ENCODE assay signal across 1 cellular context in the genomic region with DNA sequence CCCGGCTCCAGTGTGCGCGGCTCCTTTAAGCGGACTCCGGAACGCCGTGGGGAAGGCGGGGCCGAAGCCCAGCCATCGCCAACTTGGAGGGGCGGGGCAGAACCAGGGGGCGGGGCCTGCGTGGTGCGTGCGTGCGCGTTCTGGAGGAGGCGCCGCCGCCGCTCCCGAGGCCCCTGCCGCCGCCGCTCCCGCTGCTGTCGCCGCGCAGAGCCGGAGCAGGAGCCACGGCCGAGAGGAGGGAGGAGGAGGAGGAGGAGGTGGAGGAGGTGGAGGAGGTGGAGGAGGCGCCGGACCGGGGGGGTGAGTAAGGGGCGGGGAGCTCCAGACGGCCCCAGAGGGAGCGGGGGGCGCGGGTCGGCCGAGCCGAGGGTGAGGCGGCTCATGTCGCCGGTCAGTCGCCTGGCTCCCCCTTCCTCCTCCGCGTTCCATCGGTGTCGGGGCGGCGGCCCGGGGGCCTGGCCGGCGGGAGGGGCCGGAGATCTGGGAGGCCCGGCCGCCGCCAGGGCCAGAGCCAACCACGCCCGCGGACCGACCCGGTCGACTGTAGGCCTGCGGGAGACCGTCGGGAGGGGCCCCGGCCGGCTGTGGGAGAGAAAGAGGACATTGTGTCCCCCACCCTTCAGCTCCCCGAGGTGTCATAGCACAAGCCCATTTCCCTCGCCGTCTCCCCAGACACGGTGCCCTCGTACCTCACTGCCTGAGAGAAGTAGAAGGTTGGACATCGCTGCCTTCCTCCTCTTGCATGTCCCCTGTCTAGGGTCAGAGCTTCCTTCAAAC.
TF ChIP-seq lines count a peak whose summit lies in the region.

TSS of gene RAP1A (plus strand) at position 155 of the 777 bp plus-strand sequence. CDS start 71,572 bp downstream, outside the sequence.

TF ChIP-seq in HepG2, 621 proteins besides CTCF, POLR2A, EP300 and RAD21 (continued from another document and continues in another):
- TF ChIP-seq, protein P1, sequence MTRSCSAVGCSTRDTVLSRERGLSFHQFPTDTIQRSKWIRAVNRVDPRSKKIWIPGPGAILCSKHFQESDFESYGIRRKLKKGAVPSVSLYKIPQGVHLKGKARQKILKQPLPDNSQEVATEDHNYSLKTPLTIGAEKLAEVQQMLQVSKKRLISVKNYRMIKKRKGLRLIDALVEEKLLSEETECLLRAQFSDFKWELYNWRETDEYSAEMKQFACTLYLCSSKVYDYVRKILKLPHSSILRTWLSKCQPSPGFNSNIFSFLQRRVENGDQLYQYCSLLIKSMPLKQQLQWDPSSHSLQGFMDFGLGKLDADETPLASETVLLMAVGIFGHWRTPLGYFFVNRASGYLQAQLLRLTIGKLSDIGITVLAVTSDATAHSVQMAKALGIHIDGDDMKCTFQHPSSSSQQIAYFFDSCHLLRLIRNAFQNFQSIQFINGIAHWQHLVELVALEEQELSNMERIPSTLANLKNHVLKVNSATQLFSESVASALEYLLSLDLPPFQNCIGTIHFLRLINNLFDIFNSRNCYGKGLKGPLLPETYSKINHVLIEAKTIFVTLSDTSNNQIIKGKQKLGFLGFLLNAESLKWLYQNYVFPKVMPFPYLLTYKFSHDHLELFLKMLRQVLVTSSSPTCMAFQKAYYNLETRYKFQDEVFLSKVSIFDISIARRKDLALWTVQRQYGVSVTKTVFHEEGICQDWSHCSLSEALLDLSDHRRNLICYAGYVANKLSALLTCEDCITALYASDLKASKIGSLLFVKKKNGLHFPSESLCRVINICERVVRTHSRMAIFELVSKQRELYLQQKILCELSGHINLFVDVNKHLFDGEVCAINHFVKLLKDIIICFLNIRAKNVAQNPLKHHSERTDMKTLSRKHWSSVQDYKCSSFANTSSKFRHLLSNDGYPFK (CRISPR knock-in tag; IDR thresholded peaks at IDR 0.05; ENCODE audit: borderline replicate concordance) = no peak
- TF ChIP-seq, protein P2, sequence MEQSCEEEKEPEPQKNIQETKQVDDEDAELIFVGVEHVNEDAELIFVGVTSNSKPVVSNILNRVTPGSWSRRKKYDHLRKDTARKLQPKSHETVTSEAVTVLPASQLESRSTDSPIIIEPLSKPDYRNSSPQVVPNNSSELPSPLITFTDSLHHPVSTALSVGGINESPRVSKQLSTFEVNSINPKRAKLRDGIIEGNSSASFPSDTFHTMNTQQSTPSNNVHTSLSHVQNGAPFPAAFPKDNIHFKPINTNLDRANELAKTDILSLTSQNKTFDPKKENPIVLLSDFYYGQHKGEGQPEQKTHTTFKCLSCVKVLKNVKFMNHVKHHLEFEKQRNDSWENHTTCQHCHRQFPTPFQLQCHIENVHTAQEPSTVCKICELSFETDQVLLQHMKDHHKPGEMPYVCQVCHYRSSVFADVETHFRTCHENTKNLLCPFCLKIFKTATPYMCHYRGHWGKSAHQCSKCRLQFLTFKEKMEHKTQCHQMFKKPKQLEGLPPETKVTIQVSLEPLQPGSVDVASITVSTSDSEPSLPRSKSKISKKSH (CRISPR knock-in tag; IDR thresholded peaks at IDR 0.05; ENCODE audit: borderline replicate concordance) = no peak
- no peak for TF ChIP-seq ZNF142 (CRISPR knock-in tag; IDR thresholded peaks at IDR 0.05)
- TF ChIP-seq ZFP62 (CRISPR knock-in tag; IDR thresholded peaks at IDR 0.05) = no peak
- 0 out of 2 replicates have a peak, but pooled peaks have one; percentile 63 for TF ChIP-seq ARID4A (CRISPR knock-in tag; IDR thresholded peaks at IDR 0.05; ENCODE audit: borderline replicate concordance)
- TF ChIP-seq GMEB1 (CRISPR knock-in tag; IDR thresholded peaks at IDR 0.05; ENCODE audit: borderline replicate concordance) = peak; percentile 91
- TF ChIP-seq, protein P3, sequence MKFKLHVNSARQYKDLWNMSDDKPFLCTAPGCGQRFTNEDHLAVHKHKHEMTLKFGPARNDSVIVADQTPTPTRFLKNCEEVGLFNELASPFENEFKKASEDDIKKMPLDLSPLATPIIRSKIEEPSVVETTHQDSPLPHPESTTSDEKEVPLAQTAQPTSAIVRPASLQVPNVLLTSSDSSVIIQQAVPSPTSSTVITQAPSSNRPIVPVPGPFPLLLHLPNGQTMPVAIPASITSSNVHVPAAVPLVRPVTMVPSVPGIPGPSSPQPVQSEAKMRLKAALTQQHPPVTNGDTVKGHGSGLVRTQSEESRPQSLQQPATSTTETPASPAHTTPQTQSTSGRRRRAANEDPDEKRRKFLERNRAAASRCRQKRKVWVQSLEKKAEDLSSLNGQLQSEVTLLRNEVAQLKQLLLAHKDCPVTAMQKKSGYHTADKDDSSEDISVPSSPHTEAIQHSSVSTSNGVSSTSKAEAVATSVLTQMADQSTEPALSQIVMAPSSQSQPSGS (CRISPR knock-in tag; IDR thresholded peaks at IDR 0.05) = no peak
- TF ChIP-seq NR0B2 (CRISPR knock-in tag; IDR thresholded peaks at IDR 0.05) = 0 out of 2 replicates have a peak, but pooled peaks have one; percentile 26
- no peak for TF ChIP-seq NFRKB (IDR thresholded peaks at IDR 0.05)
- peak; percentile 63 for TF ChIP-seq ASH2L (IDR thresholded peaks at IDR 0.05; ENCODE audit: insufficient read length, low read depth, low read length)
- peak; percentile 50; the same call in 1 of the 2 replicates for TF ChIP-seq SP4 (CRISPR knock-in tag; IDR thresholded peaks at IDR 0.05)
- TF ChIP-seq PHF5A (CRISPR knock-in tag; IDR thresholded peaks at IDR 0.05; ENCODE audit: low read depth, unreplicated experiment) = peak; percentile 57
- TF ChIP-seq, protein P4, sequence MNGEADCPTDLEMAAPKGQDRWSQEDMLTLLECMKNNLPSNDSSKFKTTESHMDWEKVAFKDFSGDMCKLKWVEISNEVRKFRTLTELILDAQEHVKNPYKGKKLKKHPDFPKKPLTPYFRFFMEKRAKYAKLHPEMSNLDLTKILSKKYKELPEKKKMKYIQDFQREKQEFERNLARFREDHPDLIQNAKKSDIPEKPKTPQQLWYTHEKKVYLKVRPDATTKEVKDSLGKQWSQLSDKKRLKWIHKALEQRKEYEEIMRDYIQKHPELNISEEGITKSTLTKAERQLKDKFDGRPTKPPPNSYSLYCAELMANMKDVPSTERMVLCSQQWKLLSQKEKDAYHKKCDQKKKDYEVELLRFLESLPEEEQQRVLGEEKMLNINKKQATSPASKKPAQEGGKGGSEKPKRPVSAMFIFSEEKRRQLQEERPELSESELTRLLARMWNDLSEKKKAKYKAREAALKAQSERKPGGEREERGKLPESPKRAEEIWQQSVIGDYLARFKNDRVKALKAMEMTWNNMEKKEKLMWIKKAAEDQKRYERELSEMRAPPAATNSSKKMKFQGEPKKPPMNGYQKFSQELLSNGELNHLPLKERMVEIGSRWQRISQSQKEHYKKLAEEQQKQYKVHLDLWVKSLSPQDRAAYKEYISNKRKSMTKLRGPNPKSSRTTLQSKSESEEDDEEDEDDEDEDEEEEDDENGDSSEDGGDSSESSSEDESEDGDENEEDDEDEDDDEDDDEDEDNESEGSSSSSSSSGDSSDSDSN (CRISPR knock-in tag; IDR thresholded peaks at IDR 0.05) = peak; percentile 80; the same call in 1 of the 2 replicates
- 0 out of 2 replicates have a peak, but pooled peaks have one; percentile 18 for TF ChIP-seq TFDP2 (CRISPR knock-in tag; IDR thresholded peaks at IDR 0.05)
- no peak for TF ChIP-seq SIX4 (CRISPR knock-in tag; IDR thresholded peaks at IDR 0.05)
- TF ChIP-seq SP5 (CRISPR knock-in tag; IDR thresholded peaks at IDR 0.05; ENCODE audit: borderline replicate concordance, low read depth) = peak; percentile 26; the same call in 1 of the 2 replicates
- 0 out of 2 replicates have a peak, but pooled peaks have one; percentile 13 for TF ChIP-seq HOXA3 (CRISPR knock-in tag; IDR thresholded peaks at IDR 0.05)
- TF ChIP-seq SATB2 (CRISPR knock-in tag; IDR thresholded peaks at IDR 0.05) = no peak
- no peak for TF ChIP-seq FOSL2 (CRISPR knock-in tag; IDR thresholded peaks at IDR 0.05)
- no peak for TF ChIP-seq ZNF205 (CRISPR knock-in tag; IDR thresholded peaks at IDR 0.05)
- TF ChIP-seq SCMH1 (CRISPR knock-in tag; IDR thresholded peaks at IDR 0.05; ENCODE audit: borderline replicate concordance) = no peak
- TF ChIP-seq PHF20 (CRISPR knock-in tag; IDR thresholded peaks at IDR 0.05) = 0 out of 2 replicates have a peak, but pooled peaks have one; percentile 9
- TF ChIP-seq LCORL (IDR thresholded peaks at IDR 0.05) = no peak
- peak; percentile 44; the same call in 1 of the 2 replicates for TF ChIP-seq LCORL (CRISPR knock-in tag; IDR thresholded peaks at IDR 0.05)
- no peak for TF ChIP-seq ZNF124 (CRISPR knock-in tag; IDR thresholded peaks at IDR 0.05)
- TF ChIP-seq ZNF235 (CRISPR knock-in tag; IDR thresholded peaks at IDR 0.05; ENCODE audit: borderline replicate concordance) = no peak
- TF ChIP-seq MXD4 (CRISPR knock-in tag; IDR thresholded peaks at IDR 0.05) = no peak
